Comparison of ENCODE assay signal across 18 cellular contexts in genomic region chr9:110559869-110560268, GRCh38. TPM values are rescaled to one million over a fixed set of nuclear protein-coding genes. Genes with fewer than 3 reads are reported as not detected.
"Had no signal": no experiment of that assay in that cellular context is flagged by ENCODE, and none has a peak within 500 bp of the region (broad histone marks: within the 10 kb centered on the region; RNA-seq: fewer than 3 reads in every experiment).

No MANE protein-coding gene starts in this region.

- DNase-seq: effector memory CD8-positive, alpha-beta T cell; esophagus squamous epithelium; foreskin melanocyte; heart right ventricle; hypothalamus; left cardiac atrium; left ventricle myocardium inferior; lower lobe of right lung; midbrain; nucleus accumbens; pancreas; right cardiac atrium; small intestine; stimulated activated CD4-positive, alpha-beta T cell treated with anti-CD3 and anti-CD28 coated beads, Interleukin-12 subunit alpha, Interleukin-12 subunit beta, amount 100 ng/mL, for 4 hours; stimulated activated naive CD4-positive, alpha-beta T cell treated with Interleukin-2 at 50 U/mL for 16 hours had no signal

- H3K4me3 ChIP-seq: esophagus squamous epithelium, heart right ventricle, left ventricle myocardium inferior, lower lobe of right lung, neural progenitor cell, pancreas had no signal

- H3K4me1 ChIP-seq: neural progenitor cell, pancreas had no signal

- H3K36me3 ChIP-seq: esophagus squamous epithelium, heart right ventricle, left ventricle myocardium inferior, lower lobe of right lung, neural progenitor cell, pancreas had no signal

- H3K27me3 ChIP-seq: esophagus squamous epithelium, heart right ventricle, neural progenitor cell, pancreas had no signal

- H3K9me3 ChIP-seq: esophagus squamous epithelium, lower lobe of right lung, pancreas had no signal

- FAIRE-seq: keratinocyte, small intestine had no signal

- ATAC-seq: effector memory CD8-positive, alpha-beta T cell; heart right ventricle; left cardiac atrium; lower lobe of right lung; natural killer cell treated with Interleukin-12 subunit alpha and Interleukin-12 subunit beta and Interleukin-15 and Interleukin-18, amount 100 ng/mL, for 72 hours; pancreas; right cardiac atrium had no signal

- H3K27ac ChIP-seq: esophagus squamous epithelium, heart right ventricle, left ventricle myocardium inferior, lower lobe of right lung, neural progenitor cell, pancreas had no signal

RNA-seq across cellular contexts. Expression of gene SVEP1, which starts 19.7 kb away (rescaled TPM):
- total RNA-seq: natural killer cell treated with Interleukin-12 subunit alpha and Interleukin-12 subunit beta and Interleukin-15 and Interleukin-18, amount 100 ng/mL, for 72 hours had no signal
